Comparison of ENCODE assay signal across 24 cellular contexts in the genomic region with DNA sequence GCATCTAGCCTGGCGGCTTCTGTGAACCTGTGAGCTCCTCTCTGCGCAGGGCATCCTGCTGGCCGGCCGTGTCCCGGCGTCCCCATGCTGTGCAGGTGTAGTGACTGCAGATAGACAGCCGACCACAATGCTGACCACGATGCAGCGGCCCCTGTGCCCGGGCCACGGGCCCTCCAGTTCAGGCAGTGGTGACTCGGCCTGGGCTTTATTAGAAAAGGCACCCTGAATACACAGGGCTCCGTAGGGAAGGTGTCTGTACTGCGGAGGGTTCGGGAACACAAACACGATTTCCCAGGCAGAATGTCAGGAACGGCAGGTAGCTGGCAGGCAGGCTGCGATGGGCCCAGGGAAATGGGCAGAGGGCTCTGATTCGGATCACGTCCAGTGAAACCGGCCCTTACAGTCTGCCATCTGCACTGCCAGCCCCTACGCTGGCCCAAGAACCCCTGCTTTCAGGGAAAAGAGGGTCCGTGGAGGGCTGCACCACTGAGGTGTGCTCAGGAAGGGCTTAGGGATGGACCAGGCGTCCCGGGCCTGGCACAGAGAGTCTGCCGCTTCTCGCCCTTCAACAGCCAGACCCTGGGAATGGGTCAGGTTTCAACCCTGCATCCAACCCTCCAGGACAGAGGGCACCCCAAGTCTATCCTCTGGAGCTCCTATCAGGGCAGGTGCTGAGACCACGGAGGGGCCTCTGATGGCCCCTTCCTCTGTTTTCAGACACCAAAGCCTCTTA.
DNase-seq lines count a peak whose midpoint lies in the region; ATAC-seq and TF ChIP-seq lines count a peak whose summit lies in the region.
"Had no signal": no experiment of that assay in that cellular context is flagged by ENCODE, and none has a peak within 500 bp of the region (broad histone marks: within the 10 kb centered on the region; RNA-seq: fewer than 3 reads in every experiment).

No MANE protein-coding gene starts in this region.

- H3K27ac ChIP-seq in right atrium auricular region (no peak overlapping the region), cingulate gyrus (ENCODE audit: low read depth, low read length) (peak overlapping the region; percentile 6)
- H3K27ac ChIP-seq: A549, cardiac muscle cell, epithelial cell of prostate, tibial artery had no signal

- no peak for TF ChIP-seq CTCF in right atrium auricular region (IDR thresholded peaks at IDR 0.05)

- no peaks in the 10 kb centered on the region for H3K36me3 ChIP-seq in right atrium auricular region
- H3K36me3 ChIP-seq: cardiac muscle cell, tibial artery had no signal

- H3K4me3 ChIP-seq in right atrium auricular region, result no peak overlapping the region
- H3K4me3 ChIP-seq: A549, cardiac muscle cell, tibial artery had no signal

- peak; percentile 27 for DNase-seq in left ventricle myocardium superior
- no peak for DNase-seq in right atrium auricular region (ENCODE audit: low spot score)
- peak; percentile 79 for DNase-seq in mesenteric fat pad (ENCODE audit: low spot score)
- DNase-seq in NCI-H1436 treated with DMSO at 0.1 percent for 48 hours (lab: John Stamatoyannopoulos, UW), result no peak
- DNase-seq in NCI-H1436 (lab: John Stamatoyannopoulos, UW), result no peak
- DNase-seq in NCI-H1048 (lab: John Stamatoyannopoulos, UW), result no peak
- DNase-seq: activated B cell treated with CpG ODN at 0.5 μM for 24 hours; AML-193; anterior cingulate cortex; CD8-positive, alpha-beta T cell; DMS 273 treated with DMSO at 0.1 percent for 48 hours; IMR-90; NCI-H1105 treated with DMSO at 0.1 percent for 48 hours; NCI-H2081 treated with DMSO at 0.1 percent for 48 hours; NCI-H345; stimulated activated naive CD4-positive, alpha-beta T cell treated with Interleukin-2 at 50 U/mL for 16 hours; SW 1271; T1000 had no signal

- peaks cover 0 to 22% of the 10 kb centered on the region in 2 donors for H3K4me1 ChIP-seq in right atrium auricular region
- H3K4me1 ChIP-seq: A549 had no signal

- ATAC-seq in left ventricle myocardium superior (no peak), HG03521 (IDR thresholded peaks at IDR 0.05; ENCODE audit: unreplicated experiment) (no peak)
- ATAC-seq: A549; CD8-positive, alpha-beta T cell had no signal

- no peaks in the 10 kb centered on the region for H3K9me3 ChIP-seq in right atrium auricular region
- H3K9me3 ChIP-seq: A549, tibial artery had no signal

- intact Hi-C loops in left ventricle myocardium superior (cut with micrococcal nuclease), result no loop called here

- H3K27me3 ChIP-seq in right atrium auricular region, result no peaks in the 10 kb centered on the region
- H3K27me3 ChIP-seq: cardiac muscle cell, tibial artery had no signal

Comparison
In these comparisons a context has a peak if more than half of its experiments do, and no peak if none do; other contexts are left out.
1. DNase-seq: peak in left ventricle myocardium superior (single experiment) and mesenteric fat pad (single experiment); none in right atrium auricular region (single experiment), NCI-H1436 treated with DMSO at 0.1 percent for 48 hours (single experiment), NCI-H1436 (single experiment) and NCI-H1048 (single experiment).